ENCODE assay signal across 19 cellular contexts in the genomic region with DNA sequence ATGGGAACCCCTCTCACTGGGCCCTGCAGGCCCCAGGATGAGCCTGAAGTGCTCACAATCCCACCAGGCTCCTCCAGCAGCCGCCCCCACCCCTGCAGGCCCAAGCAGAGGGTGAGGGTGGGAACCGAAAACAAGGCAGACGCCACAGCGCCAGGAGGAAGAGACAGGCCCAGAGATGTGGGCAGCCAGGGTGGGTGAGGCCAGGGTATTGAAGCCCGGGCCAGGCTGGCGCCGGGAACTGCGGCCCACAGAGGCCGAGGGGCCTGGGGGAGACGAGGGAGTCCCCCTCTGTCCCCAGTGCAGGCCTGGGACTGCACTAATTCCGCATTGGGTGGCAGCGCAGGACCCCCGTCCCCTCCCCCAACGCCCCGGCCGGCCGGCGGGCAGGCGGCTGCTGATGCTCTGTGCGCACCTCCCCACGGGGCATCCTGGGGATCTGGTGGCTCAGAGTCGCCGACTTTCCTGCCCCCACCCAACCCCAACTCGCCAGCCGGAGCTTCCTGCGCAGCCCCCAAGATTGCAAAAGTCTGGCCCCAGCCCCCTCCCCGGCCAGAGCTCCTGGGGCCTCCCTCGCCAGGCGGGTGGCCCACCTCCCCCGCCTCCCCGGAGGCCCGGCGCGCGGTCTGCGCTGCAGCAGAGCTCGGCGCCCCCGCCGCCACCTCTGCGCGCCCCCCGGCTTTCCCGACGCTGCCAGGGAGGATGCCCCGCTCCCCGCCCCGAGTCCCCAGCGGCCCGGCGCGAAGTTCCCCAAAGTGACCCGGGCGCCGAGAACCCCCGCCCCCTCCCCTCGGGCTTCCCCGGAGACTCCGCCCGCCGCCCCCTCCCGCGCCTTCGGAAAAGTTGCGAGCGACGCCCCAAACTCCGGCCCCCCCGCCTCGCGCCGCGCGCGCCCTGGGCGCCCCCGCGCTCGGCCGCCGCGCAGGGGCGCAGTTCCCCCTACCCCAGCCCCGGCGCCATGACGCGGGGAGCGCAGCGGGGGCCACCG.
A peak's percentile ranks its signal among the peaks of the same experiment; 100 is the strongest.
DNase-seq lines count a peak whose midpoint lies in the region; TF ChIP-seq lines count a peak whose summit lies in the region.
"Had no signal": no experiment of that assay in that cellular context is flagged by ENCODE, and none has a peak within 500 bp of the region (broad histone marks: within the 10 kb centered on the region; RNA-seq: fewer than 3 reads in every experiment).

No MANE protein-coding gene starts in this region.

- WGBS in endodermal cell (ENCODE audit: insufficient coverage in 1 of 2, insufficient read length in 1 of 2), 2 experiments = 16 to 31% methylated on average over 16 to 90 of the region's 90 CpGs
- 11 to 20% methylated on average over 12 to 33 of the region's 90 CpGs for WGBS in testis, 2 donors

- no peaks in the 10 kb centered on the region for H3K9me3 Mint-ChIP-seq in endodermal cell
- H3K9me3 Mint-ChIP-seq: activated CD4-positive, alpha-beta T cell treated with anti-CD3 and anti-CD28 coated beads, Interleukin-2, amount 10 ng/mL, durations not matched to agents 7 days and 5 days; activated T-cell treated with anti-CD3 and anti-CD28 coated beads, Interleukin-2, amount 50 U/mL, for 4 hours; naive thymus-derived CD8-positive, alpha-beta T cell had no signal

- H3K27ac ChIP-seq in HUES48 (ENCODE audit: low read depth, low read length) (no peak overlapping the region), endodermal cell (ENCODE audit: low read depth, low read length) (no peak overlapping the region), testis (no peak overlapping the region)
- H3K27ac ChIP-seq: body of pancreas, epithelial cell of prostate, right lobe of liver, VCaP had no signal

- H3K27ac Mint-ChIP-seq in endodermal cell = no peak overlapping the region
- H3K27ac Mint-ChIP-seq: activated CD4-positive, alpha-beta T cell treated with anti-CD3 and anti-CD28 coated beads, Interleukin-2, amount 10 ng/mL, durations not matched to agents 7 days and 5 days; naive thymus-derived CD8-positive, alpha-beta T cell had no signal

- peaks cover 31% of the 10 kb centered on the region for H3K27me3 ChIP-seq in HUES48 (ENCODE audit: control insufficient read depth, insufficient read depth, low read length)
- H3K27me3 ChIP-seq in endodermal cell (ENCODE audit: control insufficient read depth, insufficient read depth, low read length, poor library complexity, severe bottlenecking) = peaks cover 47% of the 10 kb centered on the region
- H3K27me3 ChIP-seq in testis = no peaks in the 10 kb centered on the region
- H3K27me3 ChIP-seq: body of pancreas had no signal

- TF ChIP-seq CTCF in endodermal cell (conservative IDR thresholded peaks at IDR 0.05) (no peak), testis (IDR thresholded peaks at IDR 0.05) (no peak)

- H3K4me1 ChIP-seq in HUES48 (ENCODE audit: control insufficient read depth, insufficient read depth, low read length) = peaks cover 4% of the 10 kb centered on the region; the same call in 1 of the 2 replicates
- no peaks in the 10 kb centered on the region for H3K4me1 ChIP-seq in endodermal cell (ENCODE audit: control insufficient read depth, insufficient read depth, low read length)
- H3K4me1 ChIP-seq in testis = peaks cover 5% of the 10 kb centered on the region
- H3K4me1 ChIP-seq: right lobe of liver had no signal

- no peak for TF ChIP-seq POLR2A in testis (IDR thresholded peaks at IDR 0.05)

- H3K9ac ChIP-seq in HUES48 (ENCODE audit: low read depth, low read length) = no peak overlapping the region
- H3K9ac ChIP-seq in endodermal cell (ENCODE audit: extremely low read depth, low read length, poor library complexity, severe bottlenecking) = no peak overlapping the region

- intact Hi-C loops in testis (cut with DNase I; ENCODE audit: low total_unique reads) = no loop called here

- peaks cover 32% of the 10 kb centered on the region for H3K27me3 Mint-ChIP-seq in endodermal cell (ENCODE audit: insufficient read depth)

- no peaks in the 10 kb centered on the region for H3K4me1 Mint-ChIP-seq in endodermal cell

- DNase-seq in endodermal cell = peak; percentile 74
- DNase-seq in left kidney (ENCODE audit: low read depth, low spot score) = peak; percentile 28
- DNase-seq in testis = no peak
- no peak for DNase-seq in DMS153 (lab: John Stamatoyannopoulos, UW)
- DNase-seq in UCSD-AML1 (lab: John Stamatoyannopoulos, UW; ENCODE audit: unreplicated experiment) = no peak
- DNase-seq in NCI-H187 (lab: John Stamatoyannopoulos, UW) = no peak
- DNase-seq: activated CD4-positive, alpha-beta T cell treated with anti-CD3 and anti-CD28 coated beads, Interleukin-2, amount 10 ng/mL, durations not matched to agents 7 days and 5 days; activated T-cell treated with anti-CD3 and anti-CD28 coated beads, Interleukin-2, amount 50 U/mL, for 4 hours; body of pancreas; naive thymus-derived CD8-positive, alpha-beta T cell; NCI-H1930; NCI-H526 treated with DMSO at 0.1 percent for 48 hours; right lobe of liver; SHP77 treated with DMSO at 0.1 percent for 48 hours; stimulated activated CD4-positive, alpha-beta T cell treated with anti-CD3 and anti-CD28 coated beads, Interleukin-12 subunit alpha, Interleukin-12 subunit beta, amount 100 ng/mL, for 4 hours; stimulated activated CD4-positive, alpha-beta T cell treated with anti-CD3 and anti-CD28 coated beads, Interleukin-4, amount 100 ng/mL, for 1 hour had no signal

- H3K4me3 Mint-ChIP-seq in endodermal cell = peak overlapping the region; percentile 82
- H3K4me3 Mint-ChIP-seq: activated CD4-positive, alpha-beta T cell treated with anti-CD3 and anti-CD28 coated beads, Interleukin-2, amount 10 ng/mL, durations not matched to agents 7 days and 5 days; activated T-cell treated with anti-CD3 and anti-CD28 coated beads, Interleukin-2, amount 50 U/mL, for 4 hours had no signal

- H3K4me3 ChIP-seq in HUES48 (ENCODE audit: low read depth, low read length) (peak overlapping the region; percentile 66), endodermal cell (ENCODE audit: low read length) (no peak overlapping the region), testis (peak overlapping the region; percentile 9 to 31)
- H3K4me3 ChIP-seq: body of pancreas, right lobe of liver had no signal

- no peaks in the 10 kb centered on the region for H3K36me3 Mint-ChIP-seq in endodermal cell (ENCODE audit: low read depth)
- H3K36me3 Mint-ChIP-seq: naive thymus-derived CD8-positive, alpha-beta T cell had no signal

- H3K9me3 ChIP-seq in HUES48 (ENCODE audit: control insufficient read depth, insufficient read depth, low read length) = no peaks in the 10 kb centered on the region
- no peaks in the 10 kb centered on the region for H3K9me3 ChIP-seq in endodermal cell (ENCODE audit: control insufficient read depth, low read length)
- no peaks in the 10 kb centered on the region for H3K9me3 ChIP-seq in testis
- H3K9me3 ChIP-seq: body of pancreas, right lobe of liver had no signal

- H3K36me3 ChIP-seq in HUES48 (ENCODE audit: control insufficient read depth, insufficient read depth, low read length) (no peaks in the 10 kb centered on the region), endodermal cell (ENCODE audit: control insufficient read depth, insufficient read depth, low read length) (no peaks in the 10 kb centered on the region), testis (ENCODE audit: low read depth, missing control alignments) (no peaks in the 10 kb centered on the region)
- H3K36me3 ChIP-seq: right lobe of liver had no signal

Comparison
In these comparisons a context has a peak if more than half of its experiments do, and no peak if none do; other contexts are left out.
1. DNase-seq: peak in endodermal cell (single experiment) and left kidney (single experiment); none in testis (single experiment), DMS153 (single experiment), UCSD-AML1 (single experiment) and NCI-H187 (0 of 2).